Comparison of ENCODE assay signal across 10 cellular contexts in the genomic region with DNA sequence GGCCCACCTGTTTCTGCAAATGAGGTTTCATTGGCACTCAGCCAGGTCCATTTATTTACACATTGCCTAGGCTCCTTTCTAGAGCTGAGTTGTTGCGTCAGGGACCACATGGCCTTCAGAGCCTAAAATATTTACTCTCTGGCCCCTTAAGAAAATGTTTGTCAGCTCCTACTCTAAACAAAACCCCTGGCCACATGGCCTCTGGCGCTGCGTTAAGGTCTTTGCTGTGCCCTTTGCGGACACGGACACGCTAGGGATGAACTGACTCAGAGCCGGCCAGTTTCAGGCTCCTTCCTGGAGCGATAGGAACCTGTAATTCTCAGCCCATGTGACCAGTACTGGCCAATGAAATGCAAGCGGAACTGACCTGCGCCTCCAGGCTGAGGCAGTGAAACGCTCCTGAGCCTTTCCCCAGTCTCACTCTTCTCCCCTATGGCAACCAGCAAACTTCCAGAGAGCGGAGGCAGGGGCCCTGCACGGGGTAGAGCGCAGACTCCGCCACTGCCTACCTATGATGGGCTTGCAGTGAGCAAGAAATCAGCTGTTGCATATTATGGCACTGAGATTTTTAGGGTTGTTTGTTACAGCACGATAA.
A peak's percentile ranks its signal among the peaks of the same experiment; 100 is the strongest.
DNase-seq lines count a peak whose midpoint lies in the region; FAIRE-seq and TF ChIP-seq lines count a peak whose summit lies in the region.
"Had no signal": no experiment of that assay in that cellular context is flagged by ENCODE, and none has a peak within 500 bp of the region (broad histone marks: within the 10 kb centered on the region; RNA-seq: fewer than 3 reads in every experiment).

No MANE protein-coding gene starts in this region.

- H3K9me3 Mint-ChIP-seq in H9, result peaks cover 14 to 17% of the 10 kb centered on the region in 2 experiments
- peaks cover 11% of the 10 kb centered on the region for H3K9me3 Mint-ChIP-seq in progenitor cell of endocrine pancreas (ENCODE audit: low read depth)

- H3K79me2 ChIP-seq in H9 (ENCODE audit: insufficient read depth, low read length), result no peaks in the 10 kb centered on the region

- no peak overlapping the region for H3T11ph ChIP-seq in H9 (ENCODE audit: low read length)

- H3K36me3 Mint-ChIP-seq in H9 (ENCODE audit: insufficient read depth in 1 of 3, low read depth in 3 of 3) (peaks cover 0 to 14% (median 7%) of the 10 kb centered on the region in 3 experiments; a peak in 5 of 7 replicates), progenitor cell of endocrine pancreas (ENCODE audit: insufficient read depth) (no peaks in the 10 kb centered on the region)

- H3K4ac ChIP-seq in H9 (ENCODE audit: low read depth, low read length), result no peak overlapping the region

- H2AK5ac ChIP-seq in H9 (ENCODE audit: insufficient read length, low read length), result no peak overlapping the region

- FAIRE-seq in RCC 7860 (lab: Jason Lieb, UNC), result no peak

- H3K79me1 ChIP-seq in H9 (ENCODE audit: insufficient read depth, low read depth, low read length, poor library complexity, severe bottlenecking), result no peaks in the 10 kb centered on the region

- H3K9ac ChIP-seq in H9 (ENCODE audit: extremely low read depth, insufficient read length, low read length), result no peak overlapping the region

- DNase-seq in H9, result peak; percentile 83
- DNase-seq in NCI-H460 (ENCODE audit: extremely low read depth, low read depth), result peak; percentile 49
- peak; percentile 36 for DNase-seq in glomerular visceral epithelial cell (ENCODE audit: extremely low spot score)
- peak; percentile 56 for DNase-seq in progenitor cell of endocrine pancreas (ENCODE audit: low spot score, unreplicated experiment)
- no peak for DNase-seq in GM03348 (ENCODE audit: low spot score)
- DNase-seq in T-helper 9 cell, result no peak
- DNase-seq in RCC 7860 (ENCODE audit: low spot score), result no peak
- DNase-seq in stimulated activated CD4-positive, alpha-beta T cell treated with anti-CD3 and anti-CD28 coated beads, Interleukin-1b, Interleukin-23, amount 100 ng/mL, for 48 hours, result no peak
- DNase-seq: NCI-H1694 had no signal

- H3K27ac ChIP-seq in H9 (ENCODE audit: insufficient read length, low read depth, low read length), result no peak overlapping the region

- no peak overlapping the region for H2BK20ac ChIP-seq in H9 (ENCODE audit: low read depth, low read length, poor library complexity, severe bottlenecking)

- no peak overlapping the region for H4K5ac ChIP-seq in H9 (ENCODE audit: insufficient read length, low read depth, low read length)

- H3K4me3 Mint-ChIP-seq in H9 (no peak overlapping the region), progenitor cell of endocrine pancreas (ENCODE audit: low read depth) (peak overlapping the region; percentile 40)
- H3K4me3 Mint-ChIP-seq: stimulated activated naive CD8-positive, alpha-beta T cell treated with anti-CD3 and anti-CD28 coated beads, Interleukin-15, Interleukin-2, amounts not matched to agents 100 ng/mL and 50 ng/mL, for 24 hours had no signal

- no peaks in the 10 kb centered on the region; the same call in 1 of the 2 replicates for H3K4me1 ChIP-seq in H9 (ENCODE audit: insufficient read depth, low read length)

- no peak overlapping the region for H2BK12ac ChIP-seq in H9 (ENCODE audit: insufficient read length, low read depth, low read length)

- peak overlapping the region; percentile 21 for H3K18ac ChIP-seq in H9 (ENCODE audit: insufficient read length, low read depth, low read length)

- H3K4me2 ChIP-seq in H9 (ENCODE audit: insufficient read depth, insufficient read length, low read length), result no peak overlapping the region

- peaks cover 2% of the 10 kb centered on the region; the same call in 1 of the 2 replicates for H3K27me3 Mint-ChIP-seq in H9 (ENCODE audit: low read depth)
- H3K27me3 Mint-ChIP-seq in progenitor cell of endocrine pancreas, result no peaks in the 10 kb centered on the region
- H3K27me3 Mint-ChIP-seq: stimulated activated naive CD8-positive, alpha-beta T cell treated with anti-CD3 and anti-CD28 coated beads, Interleukin-15, Interleukin-2, amounts not matched to agents 100 ng/mL and 50 ng/mL, for 24 hours had no signal

- H4K20me1 ChIP-seq in H9 (ENCODE audit: control insufficient read depth, insufficient read depth, insufficient read length), result no peaks in the 10 kb centered on the region

- H2BK5ac ChIP-seq in H9 (ENCODE audit: insufficient read length, low read length), result no peak overlapping the region

- H3K23ac ChIP-seq in H9 (ENCODE audit: insufficient read length, low read depth, low read length), result no peak overlapping the region

- WGBS in H9 (ENCODE audit: extremely low coverage, insufficient read length, low lambda C conversion rate), result no CpG with 5 or more reads among the region's 16 CpGs

- H3K14ac ChIP-seq in H9 (ENCODE audit: insufficient read depth, low read length), result no peak overlapping the region

- no peak overlapping the region for H2BK15ac ChIP-seq in H9 (ENCODE audit: low read depth, low read length)

- H4K8ac ChIP-seq in H9 (replicated peaks; ENCODE audit: insufficient read length, low read depth, low read length), result no peak overlapping the region

- no peaks in the 10 kb centered on the region for H3K27me3 ChIP-seq in H9 (ENCODE audit: insufficient read depth, low read length)

- no peak overlapping the region for H2AFZ ChIP-seq in H9 (ENCODE audit: low read length)

- no peak overlapping the region for H2BK120ac ChIP-seq in H9 (ENCODE audit: low read depth, low read length, poor library complexity, severe bottlenecking)

- H4K91ac ChIP-seq in H9 (ENCODE audit: insufficient read length, low read depth, low read length), result no peak overlapping the region

- TF ChIP-seq CTCF in H9 (conservative IDR thresholded peaks at IDR 0.05) (no peak), progenitor cell of endocrine pancreas (IDR thresholded peaks at IDR 0.05; ENCODE audit: unreplicated experiment) (no peak)

- H3K27ac Mint-ChIP-seq in H9 (peak overlapping the region in 1 of 3 experiments; percentile 57; a peak in 2 of 7 replicates), progenitor cell of endocrine pancreas (peak overlapping the region; percentile 91)
- H3K27ac Mint-ChIP-seq: stimulated activated naive CD8-positive, alpha-beta T cell treated with anti-CD3 and anti-CD28 coated beads, Interleukin-15, Interleukin-2, amounts not matched to agents 100 ng/mL and 50 ng/mL, for 24 hours had no signal

- H3K56ac ChIP-seq in H9 (ENCODE audit: insufficient read length, low read depth, low read length), result no peak overlapping the region

- H3K9me3 ChIP-seq in H9 (ENCODE audit: control insufficient read depth, low read depth, low read length), result no peaks in the 10 kb centered on the region

- no peaks in the 10 kb centered on the region for H3K23me2 ChIP-seq in H9 (ENCODE audit: insufficient read length, low read depth, low read length, poor library complexity, severe bottlenecking)

- H3K4me1 Mint-ChIP-seq in H9 (peaks cover 17 to 20% of the 10 kb centered on the region in 2 experiments), progenitor cell of endocrine pancreas (ENCODE audit: low read depth) (peaks cover 17% of the 10 kb centered on the region)

Comparison
In these comparisons a context has a peak if more than half of its experiments do, and no peak if none do; other contexts are left out.
1. DNase-seq: peak in H9 (single experiment), NCI-H460 (single experiment), glomerular visceral epithelial cell (single experiment) and progenitor cell of endocrine pancreas (single experiment); none in GM03348 (single experiment), T-helper 9 cell (single experiment), RCC 7860 (single experiment) and stimulated activated CD4-positive, alpha-beta T cell treated with anti-CD3 and anti-CD28 coated beads, Interleukin-1b, Interleukin-23, amount 100 ng/mL, for 48 hours (single experiment).